In the genomic region with DNA sequence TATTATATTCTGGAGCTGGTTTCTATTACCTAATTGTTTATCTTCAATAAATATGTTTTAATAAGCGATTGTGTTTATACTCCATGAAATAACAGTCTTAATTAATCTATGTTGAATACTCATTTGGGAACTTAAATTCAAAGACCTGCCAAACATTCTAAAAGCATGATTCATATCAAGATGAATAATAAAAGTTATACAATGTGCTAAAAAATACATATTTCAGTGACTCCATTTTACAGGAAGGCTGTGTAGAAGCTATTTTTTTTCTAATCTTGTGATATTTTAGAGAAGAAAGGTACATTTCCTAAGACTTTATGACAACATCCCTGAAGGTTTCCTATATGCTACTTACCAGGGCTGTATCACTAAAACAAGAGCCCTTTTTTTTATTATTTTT, we compare ENCODE assay signal across 30 cellular contexts.
"Had no signal": no experiment of that assay in that cellular context is flagged by ENCODE, and none has a peak within 500 bp of the region (broad histone marks: within the 10 kb centered on the region; RNA-seq: fewer than 3 reads in every experiment).

No MANE protein-coding gene starts in this region.

- H3K4me1 ChIP-seq: lower lobe of right lung had no signal

- H3K36me3 Mint-ChIP-seq: activated naive CD8-positive, alpha-beta T cell; immature natural killer cell; natural killer cell treated with Interleukin-12 subunit alpha and Interleukin-12 subunit beta and Interleukin-15 and Interleukin-18, amount 100 ng/mL, for 72 hours; stimulated activated memory B cell treated with anti-CD40 and anti-IgM and Interleukin-4, amounts not matched to agents 10 μg/mL and 1 μg/mL and 100 μg/mL, for 72 hours had no signal

- H3K27ac Mint-ChIP-seq: activated CD4-positive, alpha-beta memory T cell treated with anti-CD3 and anti-CD28 coated beads, Interleukin-2, amount 10 ng/mL, durations not matched to agents 7 days and 5 days; activated CD4-positive, alpha-beta T cell treated with anti-CD3 and anti-CD28 coated beads, Interleukin-2, amount 10 ng/mL, durations not matched to agents 24 days and 14 days; activated naive CD8-positive, alpha-beta T cell; activated T-helper 2 cell treated with anti-CD3 and anti-CD28 coated beads, Interferon-gamma antibody, Interleukin-2, Interleukin-4, amounts not matched to agents 10 μg/mL and 5 μg/mL and 100 μg/mL, durations not matched to agents 14 hours and 24 hours and 36 hours; immature natural killer cell; natural killer cell treated with Interleukin-12 subunit alpha and Interleukin-12 subunit beta and Interleukin-15 and Interleukin-18, amount 100 ng/mL, for 72 hours; progenitor cell of endocrine pancreas; stimulated activated memory B cell treated with anti-CD40 and anti-IgM and Interleukin-4, amounts not matched to agents 10 μg/mL and 1 μg/mL and 100 μg/mL, for 72 hours; stimulated activated naive CD8-positive, alpha-beta T cell treated with anti-CD3 and anti-CD28 coated beads, Interleukin-15, amount 100 ng/mL, for 72 hours had no signal

- H3K4me3 ChIP-seq: cardiac muscle cell, esophagus muscularis mucosa, lower lobe of right lung, mucosa of descending colon, thyroid gland had no signal

- H3K9me3 ChIP-seq: esophagus muscularis mucosa, lower lobe of right lung, mucosa of descending colon, neutrophil, thyroid gland had no signal

- DNase-seq: activated CD4-positive, alpha-beta memory T cell treated with anti-CD3 and anti-CD28 coated beads, Interleukin-2, amount 10 ng/mL, durations not matched to agents 7 days and 5 days; activated CD4-positive, alpha-beta T cell treated with anti-CD3 and anti-CD28 coated beads, Interleukin-2, amount 10 ng/mL, durations not matched to agents 24 days and 14 days; activated CD4-positive, CD25-positive, alpha-beta regulatory T cell treated with anti-CD3 and anti-CD28 coated beads, Interleukin-2, amount 50 U/mL, for 72 hours; activated CD8-positive, alpha-beta memory T cell treated with anti-CD3 and anti-CD28 coated beads, Interleukin-2, amount 50 U/mL, for 48 hours; activated T-cell treated with anti-CD3 and anti-CD28 coated beads, Interleukin-2, amount 50 U/mL, for 48 hours; anterior cingulate cortex; cortex of kidney; head of caudate nucleus; hypothalamus; immature natural killer cell; kidney glomerular epithelial cell; lower lobe of right lung; mucosa of descending colon; retina; small intestine; stimulated activated CD4-positive, alpha-beta T cell treated with anti-CD3 and anti-CD28 coated beads, Interleukin-4, amount 100 ng/mL, for 4 hours; stimulated activated CD8-positive, alpha-beta memory T cell treated with anti-CD3 and anti-CD28 coated beads, Interleukin-4, amount 100 ng/mL, for 48 hours; stimulated activated naive CD8-positive, alpha-beta T cell treated with anti-CD3 and anti-CD28 coated beads, Interleukin-15, amount 100 ng/mL, for 72 hours; T-helper 2 cell; thyroid gland had no signal

- H3K36me3 ChIP-seq: cardiac muscle cell, esophagus muscularis mucosa, lower lobe of right lung, neutrophil, thyroid gland had no signal

- H3K27me3 ChIP-seq: cardiac muscle cell, esophagus muscularis mucosa, neutrophil, thyroid gland had no signal

- H3K9me3 Mint-ChIP-seq: activated CD4-positive, alpha-beta memory T cell treated with anti-CD3 and anti-CD28 coated beads, Interleukin-2, amount 10 ng/mL, durations not matched to agents 7 days and 5 days; activated CD4-positive, alpha-beta T cell treated with anti-CD3 and anti-CD28 coated beads, Interleukin-2, amount 10 ng/mL, durations not matched to agents 24 days and 14 days had no signal

- H3K4me3 Mint-ChIP-seq: activated CD4-positive, alpha-beta memory T cell treated with anti-CD3 and anti-CD28 coated beads, Interleukin-2, amount 10 ng/mL, durations not matched to agents 7 days and 5 days; activated CD4-positive, alpha-beta T cell treated with anti-CD3 and anti-CD28 coated beads, Interleukin-2, amount 10 ng/mL, durations not matched to agents 24 days and 14 days; activated naive CD8-positive, alpha-beta T cell; immature natural killer cell; natural killer cell treated with Interleukin-12 subunit alpha and Interleukin-12 subunit beta and Interleukin-15 and Interleukin-18, amount 100 ng/mL, for 72 hours; stimulated activated memory B cell treated with anti-CD40 and anti-IgM and Interleukin-4, amounts not matched to agents 10 μg/mL and 1 μg/mL and 100 μg/mL, for 72 hours; stimulated activated naive CD8-positive, alpha-beta T cell treated with anti-CD3 and anti-CD28 coated beads, Interleukin-15, amount 100 ng/mL, for 72 hours had no signal

- ATAC-seq: left lobe of liver; lower lobe of right lung; mucosa of descending colon; natural killer cell treated with Interleukin-12 subunit alpha and Interleukin-12 subunit beta and Interleukin-15 and Interleukin-18, amount 100 ng/mL, for 72 hours; sciatic nerve; stimulated activated memory B cell treated with anti-CD40 and anti-IgM and Interleukin-4, amounts not matched to agents 10 μg/mL and 1 μg/mL and 100 μg/mL, for 72 hours; stimulated activated naive CD8-positive, alpha-beta T cell treated with anti-CD3 and anti-CD28 coated beads, Interleukin-15, amount 100 ng/mL, for 72 hours had no signal

- H3K27me3 Mint-ChIP-seq: activated CD4-positive, alpha-beta memory T cell treated with anti-CD3 and anti-CD28 coated beads, Interleukin-2, amount 10 ng/mL, durations not matched to agents 7 days and 5 days; activated CD4-positive, alpha-beta T cell treated with anti-CD3 and anti-CD28 coated beads, Interleukin-2, amount 10 ng/mL, durations not matched to agents 24 days and 14 days; activated naive CD8-positive, alpha-beta T cell; natural killer cell treated with Interleukin-12 subunit alpha and Interleukin-12 subunit beta and Interleukin-15 and Interleukin-18, amount 100 ng/mL, for 72 hours; progenitor cell of endocrine pancreas; stimulated activated memory B cell treated with anti-CD40 and anti-IgM and Interleukin-4, amounts not matched to agents 10 μg/mL and 1 μg/mL and 100 μg/mL, for 72 hours; stimulated activated naive CD8-positive, alpha-beta T cell treated with anti-CD3 and anti-CD28 coated beads, Interleukin-15, amount 100 ng/mL, for 72 hours had no signal

- H3K27ac ChIP-seq: cardiac muscle cell, lower lobe of right lung, neutrophil had no signal

- H3K4me1 Mint-ChIP-seq: activated CD4-positive, alpha-beta memory T cell treated with anti-CD3 and anti-CD28 coated beads, Interleukin-2, amount 10 ng/mL, durations not matched to agents 7 days and 5 days; activated CD4-positive, alpha-beta T cell treated with anti-CD3 and anti-CD28 coated beads, Interleukin-2, amount 10 ng/mL, durations not matched to agents 24 days and 14 days; immature natural killer cell; stimulated activated memory B cell treated with anti-CD40 and anti-IgM and Interleukin-4, amounts not matched to agents 10 μg/mL and 1 μg/mL and 100 μg/mL, for 72 hours; stimulated activated naive CD8-positive, alpha-beta T cell treated with anti-CD3 and anti-CD28 coated beads, Interleukin-15, amount 100 ng/mL, for 72 hours had no signal
